Comparison of ENCODE assay signal across 34 cellular contexts in the genomic region with DNA sequence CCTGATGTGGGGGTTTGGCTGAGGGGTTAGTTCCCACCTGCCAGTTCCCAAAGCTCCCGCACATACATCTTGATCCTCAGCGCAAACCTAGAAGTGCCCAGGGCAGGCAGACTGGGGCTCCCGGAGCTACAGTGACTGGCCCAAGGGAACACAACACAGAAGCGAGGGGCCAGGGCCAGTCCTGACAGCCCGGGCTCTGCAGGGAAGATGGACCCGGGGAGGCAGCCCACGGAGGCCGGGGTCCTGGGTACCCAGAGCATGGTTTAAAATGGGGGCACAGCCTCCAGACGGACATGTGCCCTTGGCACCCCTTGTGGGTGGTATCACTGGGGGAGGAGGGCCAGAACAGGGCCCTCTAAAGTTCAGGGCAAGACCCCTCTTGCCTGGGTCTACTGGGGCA. TPM values are rescaled to one million over a fixed set of nuclear protein-coding genes. Genes with fewer than 3 reads are reported as not detected.
"Had no signal": no experiment of that assay in that cellular context is flagged by ENCODE, and none has a peak within 500 bp of the region (broad histone marks: within the 10 kb centered on the region; RNA-seq: fewer than 3 reads in every experiment).

No MANE protein-coding gene starts in this region.

- H3K4me1 ChIP-seq: body of pancreas, colonic mucosa, esophagus squamous epithelium, gastroesophageal sphincter had no signal

- ATAC-seq: activated CD4-positive, alpha-beta T cell treated with anti-CD3 and anti-CD28 coated beads for 36 hours; activated CD8-positive, alpha-beta memory T cell treated with anti-CD3 and anti-CD28 coated beads, Interleukin-2, amount 10 ng/mL, durations not matched to agents 7 days and 5 days; activated CD8-positive, alpha-beta T cell treated with anti-CD3 and anti-CD28 coated beads, Interleukin-2, amount 10 ng/mL, durations not matched to agents 7 days and 5 days; body of pancreas; gastroesophageal sphincter had no signal

- DNase-seq: activated CD4-positive, alpha-beta memory T cell treated with anti-CD3 and anti-CD28 coated beads for 36 hours; activated CD4-positive, alpha-beta T cell treated with anti-CD3 and anti-CD28 coated beads for 36 hours; activated CD4-positive, alpha-beta T cell treated with anti-CD3 and anti-CD28 coated beads, Interleukin-2, amount 10 ng/mL, durations not matched to agents 24 days and 14 days; activated CD4-positive, CD25-positive, alpha-beta regulatory T cell; activated CD4-positive, CD25-positive, alpha-beta regulatory T cell treated with anti-CD3 and anti-CD28 coated beads, Interleukin-2, amount 50 U/mL, for 72 hours; activated CD8-positive, alpha-beta memory T cell treated with anti-CD3 and anti-CD28 coated beads, Interleukin-2, amount 10 ng/mL, durations not matched to agents 7 days and 5 days; activated CD8-positive, alpha-beta memory T cell treated with anti-CD3 and anti-CD28 coated beads, Interleukin-2, amount 50 U/mL, for 48 hours; activated CD8-positive, alpha-beta T cell treated with anti-CD3 and anti-CD28 coated beads, Interleukin-2, amount 10 ng/mL, durations not matched to agents 7 days and 5 days; activated gamma-delta T cell treated with Interleukin-2 at 50 U/mL for 16 hours; activated naive CD4-positive, alpha-beta T cell treated with anti-CD3 and anti-CD28 coated beads, Interleukin-2, amount 50 U/mL, for 16 hours; activated naive CD4-positive, alpha-beta T cell treated with Interleukin-2 at 50 U/mL for 16 hours; activated T-cell treated with anti-CD3 and anti-CD28 coated beads for 4 hours; activated T-cell treated with anti-CD3 and anti-CD28 coated beads, Interleukin-2, amount 50 U/mL, for 24 hours; activated T-cell treated with anti-CD3 and anti-CD28 coated beads, Interleukin-2, amount 50 U/mL, for 72 hours; amniotic stem cell; anterior cingulate cortex; body of pancreas; caudate nucleus; cerebellar nuclear complex; colonic mucosa; effector CD8-positive, alpha-beta T cell; esophagus squamous epithelium; foreskin melanocyte; T-helper 2 cell had no signal

- H3K9me3 ChIP-seq: body of pancreas, colonic mucosa, esophagus squamous epithelium, gastroesophageal sphincter had no signal

- H3K36me3 ChIP-seq: colonic mucosa, esophagus squamous epithelium, gastroesophageal sphincter had no signal

- H3K27ac ChIP-seq: body of pancreas, colonic mucosa, epithelial cell of prostate, esophagus squamous epithelium, gastroesophageal sphincter had no signal

- FAIRE-seq: endometrium, endothelial cell of umbilical vein had no signal

- H3K4me3 ChIP-seq: body of pancreas, colonic mucosa, esophagus squamous epithelium, gastroesophageal sphincter had no signal

- H3K27me3 ChIP-seq: body of pancreas, colonic mucosa had no signal

RNA-seq across cellular contexts. Expression of a gene that starts 5.1 kb away (rescaled TPM):
- total RNA-seq: activated CD4-positive, alpha-beta memory T cell treated with anti-CD3 and anti-CD28 coated beads for 36 hours; activated CD4-positive, alpha-beta T cell treated with anti-CD3 and anti-CD28 coated beads for 36 hours; activated CD4-positive, alpha-beta T cell treated with anti-CD3 and anti-CD28 coated beads, Interleukin-2, amount 10 ng/mL, durations not matched to agents 24 days and 14 days; activated CD8-positive, alpha-beta memory T cell treated with anti-CD3 and anti-CD28 coated beads for 36 hours; activated CD8-positive, alpha-beta memory T cell treated with anti-CD3 and anti-CD28 coated beads, Interleukin-2, amount 10 ng/mL, durations not matched to agents 7 days and 5 days; activated CD8-positive, alpha-beta T cell treated with anti-CD3 and anti-CD28 coated beads, Interleukin-2, amount 10 ng/mL, durations not matched to agents 7 days and 5 days; activated T-cell treated with anti-CD3 and anti-CD28 coated beads, Interleukin-2, amount 50 U/mL, for 72 hours; body of pancreas; dermis microvascular lymphatic vessel endothelial cell; endothelial cell of umbilical vein; esophagus squamous epithelium; fibroblast of lung; fibroblast of villous mesenchyme; gastroesophageal sphincter; glomerular endothelial cell; T-helper 1 cell treated with Interleukin-12 subunit alpha and Interleukin-12 subunit beta and Interleukin-4 antibody, amounts not matched to agents 30 ng/mL and 1 ng/mL, for 36 hours had no signal
- polyA plus RNA-seq: endothelial cell of umbilical vein, fibroblast of lung had no signal

RNA-seq across cellular contexts. Expression of a gene that starts 23.5 kb away (rescaled TPM):
- total RNA-seq: activated CD4-positive, alpha-beta memory T cell treated with anti-CD3 and anti-CD28 coated beads for 36 hours; activated CD4-positive, alpha-beta T cell treated with anti-CD3 and anti-CD28 coated beads, Interleukin-2, amount 10 ng/mL, durations not matched to agents 24 days and 14 days; activated CD8-positive, alpha-beta memory T cell treated with anti-CD3 and anti-CD28 coated beads for 36 hours; activated CD8-positive, alpha-beta memory T cell treated with anti-CD3 and anti-CD28 coated beads, Interleukin-2, amount 10 ng/mL, durations not matched to agents 7 days and 5 days; activated CD8-positive, alpha-beta T cell treated with anti-CD3 and anti-CD28 coated beads, Interleukin-2, amount 10 ng/mL, durations not matched to agents 7 days and 5 days; activated T-cell treated with anti-CD3 and anti-CD28 coated beads, Interleukin-2, amount 50 U/mL, for 72 hours; endothelial cell of umbilical vein; glomerular endothelial cell; T-helper 1 cell treated with Interleukin-12 subunit alpha and Interleukin-12 subunit beta and Interleukin-4 antibody, amounts not matched to agents 30 ng/mL and 1 ng/mL, for 36 hours had no signal
- polyA plus RNA-seq: endothelial cell of umbilical vein had no signal

RNA-seq across cellular contexts. Expression of a gene that starts 53.0 kb away (rescaled TPM):
- total RNA-seq: body of pancreas, fibroblast of villous mesenchyme, glomerular endothelial cell had no signal
